In genomic region chr15:50355612-50355905, GRCh38 we compare ENCODE assay signal across 8 cellular contexts. TPM values are rescaled to one million over a fixed set of nuclear protein-coding genes. Genes with fewer than 3 reads are reported as not detected.
DNase-seq lines count a peak whose midpoint lies in the region; ATAC-seq and TF ChIP-seq lines count a peak whose summit lies in the region.

No MANE protein-coding gene starts in this region.

- peak overlapping the region; percentile 88 for H3K27ac ChIP-seq in OCI-LY3 (ENCODE audit: low read length)
- peak overlapping the region; percentile 100 for H3K27ac ChIP-seq in osteoblast (ENCODE audit: low read depth, low read length)

- no peak for DNase-seq in GM12864 (ENCODE audit: low read depth)
- DNase-seq in epithelial cell of proximal tubule (ENCODE audit: low read depth) = no peak
- DNase-seq in osteoblast (ENCODE audit: insufficient read length, low spot score, missing footprints) = peak; percentile 26
- DNase-seq in HuH-7.5 (ENCODE audit: low spot score) = no peak

- H3K79me2 ChIP-seq in OCI-LY3 (ENCODE audit: low read length) = peaks cover 81% of the 10 kb centered on the region
- peaks cover 72% of the 10 kb centered on the region for H3K79me2 ChIP-seq in osteoblast (ENCODE audit: insufficient read depth, low read length)

- H3K9me3 ChIP-seq in OCI-LY3 (ENCODE audit: insufficient read depth, low read length) (no peaks in the 10 kb centered on the region), osteoblast (ENCODE audit: low read depth, low read length) (no peaks in the 10 kb centered on the region)

- peaks cover 26% of the 10 kb centered on the region for H3K4me1 ChIP-seq in OCI-LY3 (ENCODE audit: low read length)
- peaks cover 21% of the 10 kb centered on the region for H3K4me1 ChIP-seq in osteoblast (ENCODE audit: insufficient read depth, low read length)

- H3K4me2 ChIP-seq in OCI-LY3 (ENCODE audit: low read length) (peak overlapping the region; percentile 70), osteoblast (ENCODE audit: insufficient read depth, low read length) (peak overlapping the region; percentile 95)

- peak overlapping the region; percentile 97 for H3K9ac ChIP-seq in OCI-LY3 (ENCODE audit: low read length)

- ATAC-seq in GM18907 (IDR thresholded peaks at IDR 0.05; ENCODE audit: unreplicated experiment) (no peak), GM19023 (IDR thresholded peaks at IDR 0.05; ENCODE audit: unreplicated experiment) (no peak), GM18861 (IDR thresholded peaks at IDR 0.05; ENCODE audit: unreplicated experiment) (no peak)

- H3K36me3 ChIP-seq in OCI-LY3 (replicated peaks; ENCODE audit: low read depth, low read length) (peaks cover 36% of the 10 kb centered on the region), osteoblast (ENCODE audit: insufficient read depth, low read length) (peaks cover 31% of the 10 kb centered on the region)

- H3K4me3 ChIP-seq in GM12864 (ENCODE audit: low read depth, low read length) (peak overlapping the region; percentile 95), OCI-LY3 (ENCODE audit: low read length) (peak overlapping the region; percentile 96), epithelial cell of proximal tubule (ENCODE audit: low read depth, low read length) (peak overlapping the region; percentile 93), osteoblast (ENCODE audit: insufficient read depth, low read length) (peak overlapping the region; percentile 81)

- H2AFZ ChIP-seq in OCI-LY3 (ENCODE audit: low read depth, low read length) = peak overlapping the region; percentile 10; the same call in 1 of the 2 replicates
- peak overlapping the region; percentile 91 for H2AFZ ChIP-seq in osteoblast (ENCODE audit: low read length)

- H4K20me1 ChIP-seq in OCI-LY3 (ENCODE audit: insufficient read depth, low read length) = peaks cover 23% of the 10 kb centered on the region
- peaks cover 11% of the 10 kb centered on the region for H4K20me1 ChIP-seq in osteoblast (ENCODE audit: insufficient read depth, low read length)

- TF ChIP-seq CTCF in GM12864 (IDR thresholded peaks at IDR 0.05; ENCODE audit: low read depth, low read length, missing control alignments) (no peak), OCI-LY3 (IDR thresholded peaks at IDR 0.05; ENCODE audit: low read depth, low read length) (no peak), epithelial cell of proximal tubule (conservative IDR thresholded peaks at IDR 0.05; ENCODE audit: low read depth, low read length) (no peak), osteoblast (IDR thresholded peaks at IDR 0.05; ENCODE audit: extremely low read depth, low read depth, low read length) (no peak)

- H3K27me3 ChIP-seq in OCI-LY3 (ENCODE audit: low read depth, low read length) = no peaks in the 10 kb centered on the region
- no peaks in the 10 kb centered on the region for H3K27me3 ChIP-seq in osteoblast (ENCODE audit: insufficient read depth, low read length)

RNA-seq across cellular contexts. Expression of gene GABPB1, which starts 0.6 kb away (rescaled TPM):
- total RNA-seq in epithelial cell of proximal tubule = 48.9 and 51.6 TPM in 2 replicates
- 33.3 and 44.9 TPM in 2 replicates for total RNA-seq in osteoblast
